ENCODE assay signal across 8 cellular contexts in the genomic region with DNA sequence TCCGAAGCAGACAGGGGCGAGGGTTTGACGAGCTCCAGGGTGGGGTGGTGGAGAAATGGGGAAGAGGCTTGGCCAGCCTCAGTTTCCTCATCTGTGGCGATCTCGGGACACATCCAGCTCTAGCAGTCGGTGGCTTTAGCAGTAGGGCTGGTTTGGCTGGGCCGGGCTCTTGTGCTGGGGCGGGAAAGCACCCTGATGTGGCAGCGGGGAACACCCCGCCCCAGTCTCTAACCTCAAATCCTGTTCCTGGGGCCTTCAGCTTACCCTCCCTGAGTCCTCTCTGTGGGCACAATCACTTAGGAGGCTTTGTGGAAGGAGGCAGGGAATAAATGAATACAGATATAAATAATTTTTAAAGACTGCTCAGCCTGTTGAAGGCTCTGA. TPM values are rescaled to one million over a fixed set of nuclear protein-coding genes. Genes with fewer than 3 reads are reported as not detected.
A peak's percentile ranks its signal among the peaks of the same experiment; 100 is the strongest.
DNase-seq lines count a peak whose midpoint lies in the region; ATAC-seq and TF ChIP-seq lines count a peak whose summit lies in the region.

No MANE protein-coding gene starts in this region.

- peak overlapping the region; percentile 89 for H3K4me3 ChIP-seq in CD4-positive, CD25-positive, alpha-beta regulatory T cell (ENCODE audit: low read depth, low read length)
- H3K4me3 ChIP-seq in Karpas-422 (ENCODE audit: low read length) (peak overlapping the region; percentile 89), epithelial cell of esophagus (ENCODE audit: low read length) (peak overlapping the region; percentile 80), stomach smooth muscle (ENCODE audit: low read length in 2 of 2) (peak overlapping the region; percentile 90 to 94)

- H4K20me1 ChIP-seq in Karpas-422 (ENCODE audit: insufficient read depth, low read depth, low read length) = no peaks in the 10 kb centered on the region

- peak overlapping the region; percentile 97 to 100 (median 99) for H3K27ac Mint-ChIP-seq in CD4-positive, CD25-positive, alpha-beta regulatory T cell
- peak overlapping the region; percentile 64 to 89 (median 75) for H3K27ac Mint-ChIP-seq in nephron

- no peaks in the 10 kb centered on the region for H3K9me2 ChIP-seq in Karpas-422 (replicated peaks; ENCODE audit: insufficient read depth, low read length)

- peaks cover 34 to 81% (median 56%) of the 10 kb centered on the region in 4 donors for H3K4me1 Mint-ChIP-seq in CD4-positive, CD25-positive, alpha-beta regulatory T cell
- H3K4me1 Mint-ChIP-seq in nephron = peaks cover 16% of the 10 kb centered on the region

- peak overlapping the region; percentile 99 to 100 (median 100) for H3K4me3 Mint-ChIP-seq in CD4-positive, CD25-positive, alpha-beta regulatory T cell
- peak overlapping the region; percentile 90 to 99 (median 98) for H3K4me3 Mint-ChIP-seq in nephron

- H3K9ac ChIP-seq in Karpas-422 (ENCODE audit: low read length) = peak overlapping the region; percentile 89
- H3K9ac ChIP-seq in stomach smooth muscle (ENCODE audit: low read length in 2 of 2) = peak overlapping the region; percentile 66 to 78

- H3K36me3 ChIP-seq in CD4-positive, CD25-positive, alpha-beta regulatory T cell (ENCODE audit: control insufficient read depth, insufficient read depth, low read length) = no peaks in the 10 kb centered on the region
- H3K36me3 ChIP-seq in Karpas-422 (ENCODE audit: insufficient read depth, low read length) (peaks cover 17% of the 10 kb centered on the region), stomach smooth muscle (ENCODE audit: control insufficient read depth in 2 of 2, insufficient read depth in 2 of 2, low read length in 2 of 2) (peaks cover 0 to 2% of the 10 kb centered on the region in 2 donors)

- DNase-seq in CD4-positive, CD25-positive, alpha-beta regulatory T cell = peak; percentile 66 to 82 (median 69)
- peak; percentile 67 for DNase-seq in Karpas-422
- peak; percentile 32 to 41 for DNase-seq in activated CD8-positive, alpha-beta memory T cell treated with anti-CD3 and anti-CD28 coated beads for 4 hours (ENCODE audit: low read depth in 2 of 2)
- peak; percentile 66 for DNase-seq in epithelial cell of esophagus (ENCODE audit: low read depth)
- DNase-seq in inferior parietal cortex (ENCODE audit: extremely low spot score) = no peak

- peaks cover 66% of the 10 kb centered on the region for H3K4me1 ChIP-seq in CD4-positive, CD25-positive, alpha-beta regulatory T cell (ENCODE audit: control insufficient read depth, insufficient read depth, low read length, poor library complexity, severe bottlenecking)
- H3K4me1 ChIP-seq in Karpas-422 (ENCODE audit: low read length) (peaks cover 58% of the 10 kb centered on the region), stomach smooth muscle (ENCODE audit: control insufficient read depth, insufficient read depth, low read length) (peaks cover 38% of the 10 kb centered on the region)

- peak; percentile 39 to 44 for ATAC-seq in CD4-positive, CD25-positive, alpha-beta regulatory T cell (ENCODE audit: low read depth in 2 of 2)
- ATAC-seq in GM21423 (IDR thresholded peaks at IDR 0.05; ENCODE audit: unreplicated experiment) = peak; percentile 29

- H3K9me3 Mint-ChIP-seq in CD4-positive, CD25-positive, alpha-beta regulatory T cell = no peaks in the 10 kb centered on the region
- H3K9me3 Mint-ChIP-seq in nephron = no peaks in the 10 kb centered on the region

- peaks cover 2% of the 10 kb centered on the region for H3K36me3 Mint-ChIP-seq in CD4-positive, CD25-positive, alpha-beta regulatory T cell
- H3K36me3 Mint-ChIP-seq in nephron (ENCODE audit: low read depth) = no peaks in the 10 kb centered on the region

- TF ChIP-seq CTCF in epithelial cell of esophagus (IDR thresholded peaks at IDR 0.05; ENCODE audit: insufficient read depth, low read depth, low read length, missing control alignments) = no peak
- no peak for TF ChIP-seq CTCF in nephron (IDR thresholded peaks at IDR 0.05; ENCODE audit: unreplicated experiment in 3 of 3)

- peak overlapping the region; percentile 81 for H3K4me2 ChIP-seq in Karpas-422 (ENCODE audit: low read depth, low read length, poor library complexity, severe bottlenecking)

- peaks cover 55% of the 10 kb centered on the region for H3K79me2 ChIP-seq in Karpas-422 (ENCODE audit: low read length)

- H3K27me3 Mint-ChIP-seq in CD4-positive, CD25-positive, alpha-beta regulatory T cell = peaks cover 4% of the 10 kb centered on the region
- H3K27me3 Mint-ChIP-seq in nephron (ENCODE audit: low read depth) = peaks cover 8% of the 10 kb centered on the region

- H2AFZ ChIP-seq in Karpas-422 (ENCODE audit: low read length) = no peak overlapping the region

- H3K27me3 ChIP-seq in CD4-positive, CD25-positive, alpha-beta regulatory T cell (ENCODE audit: control insufficient read depth, insufficient read depth, low read length) = no peaks in the 10 kb centered on the region
- H3K27me3 ChIP-seq in Karpas-422 (ENCODE audit: low read length) (no peaks in the 10 kb centered on the region), stomach smooth muscle (ENCODE audit: control insufficient read depth in 1 of 2, insufficient read depth in 2 of 2, low read length in 2 of 2) (no peaks in the 10 kb centered on the region)

- peak overlapping the region; percentile 96 for H3K27ac ChIP-seq in CD4-positive, CD25-positive, alpha-beta regulatory T cell (ENCODE audit: insufficient read depth, low read length, poor library complexity, severe bottlenecking)
- H3K27ac ChIP-seq in Karpas-422 (ENCODE audit: low read length) (peak overlapping the region; percentile 78), stomach smooth muscle (ENCODE audit: low read length) (peak overlapping the region; percentile 24)

- no peaks in the 10 kb centered on the region for H3K9me3 ChIP-seq in CD4-positive, CD25-positive, alpha-beta regulatory T cell (ENCODE audit: control insufficient read depth in 2 of 2, low read length in 2 of 2)
- H3K9me3 ChIP-seq in Karpas-422 (ENCODE audit: low read length) (no peaks in the 10 kb centered on the region), stomach smooth muscle (ENCODE audit: control insufficient read depth in 2 of 2, low read length in 2 of 2) (no peaks in the 10 kb centered on the region)

RNA-seq across cellular contexts. Expression of gene TTC7A, which starts 1.1 kb away (rescaled TPM):
- total RNA-seq in CD4-positive, CD25-positive, alpha-beta regulatory T cell = 65.0 TPM
- 10 to 100 TPM; 14.5 to 18.3 (median 16.6) TPM for polyA plus RNA-seq in CD4-positive, CD25-positive, alpha-beta regulatory T cell
- 53.7 and 54.6 TPM in 2 replicates for total RNA-seq in Karpas-422 (2014; rRNA removed; shearing (Covaris generic); ENCODE audit: low replicate concordance)

RNA-seq across cellular contexts. Expression of gene MCFD2, which starts 26.5 kb away (rescaled TPM):
- 36.4 TPM for total RNA-seq in CD4-positive, CD25-positive, alpha-beta regulatory T cell
- 10 to 100 TPM; 22.0 to 30.8 (median 27.0) TPM for polyA plus RNA-seq in CD4-positive, CD25-positive, alpha-beta regulatory T cell
- total RNA-seq in Karpas-422 (2014; rRNA removed; shearing (Covaris generic); ENCODE audit: low replicate concordance) = 37.8 and 47.6 TPM in 2 replicates

Comparison
In these comparisons a context has a peak if more than half of its experiments do, and no peak if none do; other contexts are left out.
1. H3K27ac ChIP-seq: peak in every context shown above with its lines; median percentile 96 in CD4-positive, CD25-positive, alpha-beta regulatory T cell; 78 in Karpas-422; 24 in stomach smooth muscle.